ENCODE assay signal across 22 cellular contexts in genomic region chr7:77866370-77866769, GRCh38.
DNase-seq lines count a peak whose midpoint lies in the region; ATAC-seq, FAIRE-seq and TF ChIP-seq lines count a peak whose summit lies in the region.
"Had no signal": no experiment of that assay in that cellular context is flagged by ENCODE, and none has a peak within 500 bp of the region (broad histone marks: within the 10 kb centered on the region; RNA-seq: fewer than 3 reads in every experiment).

No MANE protein-coding gene starts in this region.

- H3K9me3 ChIP-seq in SK-N-SH (no peaks in the 10 kb centered on the region), fibroblast of lung (ENCODE audit: control insufficient read depth, insufficient read depth, low read depth, low read length) (no peaks in the 10 kb centered on the region), skeletal muscle satellite cell (replicated peaks; ENCODE audit: low read length) (no peaks in the 10 kb centered on the region)
- H3K9me3 ChIP-seq: esophagus muscularis mucosa, uterus had no signal

- ATAC-seq in left colon = no peak
- ATAC-seq: natural killer cell treated with Interleukin-12 subunit alpha and Interleukin-12 subunit beta and Interleukin-15 and Interleukin-18, amount 100 ng/mL, for 72 hours had no signal

- in situ Hi-C loops in ACHN (cut with HindIII; ENCODE audit: low pct_ligation_motif_present, low pct_unique_long_range_greater_than_20kb, low sequenced_read_pairs) = no loop called here

- H2AFZ ChIP-seq in SK-N-SH (ENCODE audit: low read depth) (no peak overlapping the region), fibroblast of lung (ENCODE audit: low read length) (no peak overlapping the region)

- TF ChIP-seq EP300 in SK-N-SH (IDR thresholded peaks at IDR 0.05; ENCODE audit: borderline replicate concordance in 1 of 2, low read depth in 1 of 2, low read length in 1 of 2) = no peak

- H3K4me3 ChIP-seq in SK-N-SH (ENCODE audit: low read depth in 2 of 2, low read length in 1 of 2) (no peak overlapping the region), fibroblast of lung (replicated peaks in 1 of 4; ENCODE audit: control extremely low read depth in 1 of 4, insufficient read depth in 1 of 4, low read depth in 3 of 4, low read length in 4 of 4) (no peak overlapping the region), skeletal muscle satellite cell (ENCODE audit: low read length) (no peak overlapping the region)
- H3K4me3 ChIP-seq: cardiac muscle cell, esophagus muscularis mucosa, uterus had no signal

- H3K4me2 ChIP-seq in SK-N-SH = 0 out of 2 replicates have a peak overlapping the region, but pooled peaks have one; percentile 29
- peak overlapping the region; percentile 76 for H3K4me2 ChIP-seq in fibroblast of lung (ENCODE audit: extremely low read depth, insufficient read depth, low read length)
- peak overlapping the region; percentile 15 for H3K4me2 ChIP-seq in skeletal muscle satellite cell (ENCODE audit: low read length)

- DNase-seq in SK-N-SH = no peak
- peak; percentile 25 to 38 for DNase-seq in fibroblast of lung (ENCODE audit: low read depth in 2 of 2)
- DNase-seq in ACHN = no peak
- DNase-seq in SHP77 (lab: John Stamatoyannopoulos, UW) = no peak
- DNase-seq in left colon = no peak
- DNase-seq: activated CD4-positive, alpha-beta T cell treated with anti-CD3 and anti-CD28 coated beads for 1 hour; activated naive CD8-positive, alpha-beta T cell treated with anti-CD3 and anti-CD28 coated beads for 36 hours; hippocampal formation; kidney; mesendoderm; NCI-H1048; NCI-H2107; substantia nigra; T-helper 9 cell; uterus had no signal

- CTCF ChIA-PET in SK-N-SH (lab: Yijun Ruan, JAX) = no interaction called here

- no peaks in the 10 kb centered on the region for H4K20me1 ChIP-seq in SK-N-SH (ENCODE audit: insufficient read depth)
- H4K20me1 ChIP-seq in fibroblast of lung (ENCODE audit: control insufficient read depth, extremely low read depth, insufficient read depth, low read length) = no peaks in the 10 kb centered on the region

- 85% methylated on average over 3 of the region's 3 CpGs for WGBS in SK-N-SH (ENCODE audit: low lambda C conversion rate)

- no peak for TF ChIP-seq CTCF in SK-N-SH (IDR thresholded peaks at IDR 0.05)
- TF ChIP-seq CTCF in fibroblast of lung (conservative IDR thresholded peaks at IDR 0.05 in 1 of 2, IDR thresholded peaks at IDR 0.05 in 1 of 2; ENCODE audit: low read depth in 1 of 2, low read length in 2 of 2) = no peak

- POLR2A ChIA-PET in SK-N-SH (lab: Yijun Ruan, JAX) = no interaction called here

- H3K79me2 ChIP-seq in SK-N-SH (ENCODE audit: insufficient read depth) (peaks cover 28% of the 10 kb centered on the region), fibroblast of lung (ENCODE audit: control insufficient read depth, insufficient read depth, low read length) (no peaks in the 10 kb centered on the region)

- no peak overlapping the region for H3K9ac ChIP-seq in SK-N-SH
- H3K9ac ChIP-seq in fibroblast of lung (ENCODE audit: insufficient read depth, low read length) = no peak overlapping the region
- no peak overlapping the region for H3K9ac ChIP-seq in skeletal muscle satellite cell (ENCODE audit: low read depth, low read length)

- intact Hi-C loops in left colon (cut with DNase I, micrococcal nuclease) = no loop called here

- FAIRE-seq in G401.6 (lab: Jason Lieb, UNC) = peak; percentile 54
- FAIRE-seq: H54, kidney had no signal

- H3F3A ChIP-seq in SK-N-SH (replicated peaks; ENCODE audit: insufficient read depth) = peaks cover 25% of the 10 kb centered on the region

- no peaks in the 10 kb centered on the region for H3K9me2 ChIP-seq in SK-N-SH

- H3K4me1 ChIP-seq in SK-N-SH (ENCODE audit: control insufficient read depth in 1 of 2, insufficient read depth in 2 of 2, low read depth in 1 of 2, low read length in 1 of 2) (peaks cover 6 to 15% of the 10 kb centered on the region in 2 experiments; a peak in 2 of 4 replicates), fibroblast of lung (ENCODE audit: control insufficient read depth, extremely low read depth, insufficient read depth, low read length) (peaks cover 11% of the 10 kb centered on the region), skeletal muscle satellite cell (ENCODE audit: control insufficient read depth, insufficient read depth, low read length) (peaks cover 18% of the 10 kb centered on the region)
- H3K4me1 ChIP-seq: uterus had no signal

- peaks cover 0 to 5% of the 10 kb centered on the region in 2 experiments for H3K36me3 ChIP-seq in SK-N-SH (replicated peaks in 1 of 2; ENCODE audit: control insufficient read depth in 1 of 2, insufficient read depth in 2 of 2, low read length in 1 of 2)
- no peaks in the 10 kb centered on the region for H3K36me3 ChIP-seq in fibroblast of lung (ENCODE audit: control insufficient read depth, insufficient read depth, low read length)
- H3K36me3 ChIP-seq in skeletal muscle satellite cell (ENCODE audit: insufficient read depth, low read length) = no peaks in the 10 kb centered on the region
- H3K36me3 ChIP-seq: cardiac muscle cell, esophagus muscularis mucosa, uterus had no signal

- peak overlapping the region in 1 of 2 experiments; percentile 61; a peak in 2 of 4 replicates for H3K27ac ChIP-seq in SK-N-SH (ENCODE audit: low read depth in 2 of 2, low read length in 1 of 2)
- H3K27ac ChIP-seq in fibroblast of lung (ENCODE audit: insufficient read depth, low read length) = peak overlapping the region; percentile 33
- H3K27ac ChIP-seq: C4-2B, cardiac muscle cell, esophagus muscularis mucosa, uterus had no signal

- TF ChIP-seq RAD21 in SK-N-SH (IDR thresholded peaks at IDR 0.05; ENCODE audit: low read length) = no peak

- H3K27me3 ChIP-seq in SK-N-SH (ENCODE audit: insufficient read depth) (no peaks in the 10 kb centered on the region), fibroblast of lung (ENCODE audit: control insufficient read depth, insufficient read depth, low read length) (no peaks in the 10 kb centered on the region), skeletal muscle satellite cell (ENCODE audit: control insufficient read depth, insufficient read depth, low read length) (no peaks in the 10 kb centered on the region)
- H3K27me3 ChIP-seq: cardiac muscle cell, esophagus muscularis mucosa, uterus had no signal

TF ChIP-seq in SK-N-SH, 30 proteins besides CTCF, POLR2A, EP300 and RAD21 (continues in another document):
- no peak for TF ChIP-seq IRF3 (IDR thresholded peaks at IDR 0.05; ENCODE audit: low read depth, low read length)
- TF ChIP-seq RXRA (IDR thresholded peaks at IDR 0.05; ENCODE audit: borderline replicate concordance, low read depth) = no peak
- TF ChIP-seq RCOR1 (IDR thresholded peaks at IDR 0.05; ENCODE audit: low read length) = no peak
- no peak for TF ChIP-seq JUND (IDR thresholded peaks at IDR 0.05)
- TF ChIP-seq GABPA (IDR thresholded peaks at IDR 0.05; ENCODE audit: low read depth) = no peak
- TF ChIP-seq TEAD4 (IDR thresholded peaks at IDR 0.05; ENCODE audit: borderline replicate concordance, insufficient read depth) = no peak
- no peak for TF ChIP-seq PBX3 (IDR thresholded peaks at IDR 0.05)
- TF ChIP-seq FOSL2 (IDR thresholded peaks at IDR 0.05; ENCODE audit: borderline replicate concordance, low read depth) = no peak
- no peak for TF ChIP-seq USF2 (IDR thresholded peaks at IDR 0.05; ENCODE audit: borderline replicate concordance, low read depth, low read length)
- TF ChIP-seq CHD2 (IDR thresholded peaks at IDR 0.05; ENCODE audit: low read length, partially characterized antibody) = no peak
- no peak for TF ChIP-seq TCF12 (IDR thresholded peaks at IDR 0.05)
- TF ChIP-seq USF1 (IDR thresholded peaks at IDR 0.05; ENCODE audit: borderline replicate concordance, low read depth) = no peak

Comparison
In these comparisons a context has a peak if more than half of its experiments do, and no peak if none do; other contexts are left out.
1. DNase-seq: peak in fibroblast of lung (2 of 2); none in SK-N-SH (single experiment), ACHN (single experiment), SHP77 (0 of 2) and left colon (0 of 2).
2. H3K4me2 ChIP-seq: peak in every context shown above with its lines; median percentile 76 in fibroblast of lung; 29 in SK-N-SH; 15 in skeletal muscle satellite cell.